In the genomic region with DNA sequence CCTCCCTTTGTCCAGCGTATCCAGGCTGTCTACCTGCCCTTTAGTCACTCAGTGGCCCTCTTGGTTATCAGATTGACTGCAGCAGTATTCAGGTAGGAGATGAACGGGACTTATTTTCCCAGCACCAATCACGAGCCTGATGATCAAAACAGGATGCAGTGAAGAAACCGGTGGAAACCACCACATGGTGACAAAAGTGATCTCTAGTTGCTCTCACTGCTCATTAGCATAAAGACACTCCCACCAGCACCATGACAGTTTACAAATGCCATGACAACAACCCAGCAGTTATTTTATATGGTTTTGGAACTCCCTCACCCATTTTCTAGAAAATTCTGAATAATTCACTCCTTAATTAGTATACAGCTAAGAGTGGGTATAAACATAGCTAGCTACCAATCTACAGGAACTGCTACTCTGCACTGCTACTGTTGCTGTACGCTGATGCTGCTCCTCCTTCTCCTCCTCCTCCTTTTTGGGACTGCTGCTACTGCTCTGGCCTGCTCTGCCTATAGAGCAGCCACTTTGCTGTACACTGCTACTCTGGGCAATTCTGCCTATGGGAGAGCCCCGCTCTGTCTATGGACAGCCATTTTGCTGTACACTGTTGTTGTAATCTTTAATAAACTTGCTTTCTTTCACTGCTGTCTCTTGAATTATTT, we compare ENCODE assay signal across 10 cellular contexts.
DNase-seq lines count a peak whose midpoint lies in the region; ATAC-seq and TF ChIP-seq lines count a peak whose summit lies in the region.
"Had no signal": no experiment of that assay in that cellular context is flagged by ENCODE, and none has a peak within 500 bp of the region (broad histone marks: within the 10 kb centered on the region; RNA-seq: fewer than 3 reads in every experiment).

No MANE protein-coding gene starts in this region.

- peaks cover 7% of the 10 kb centered on the region for H3K9me3 Mint-ChIP-seq in osteocyte (ENCODE audit: unreplicated experiment)

- H3K4me3 Mint-ChIP-seq in osteocyte (ENCODE audit: unreplicated experiment): no peak overlapping the region

- ATAC-seq in HG03066 (IDR thresholded peaks at IDR 0.05; ENCODE audit: low read depth, unreplicated experiment): peak; percentile 72

- TF ChIP-seq CTCF in osteocyte (IDR thresholded peaks at IDR 0.05): no peak

- H3K27me3 Mint-ChIP-seq in osteocyte (ENCODE audit: unreplicated experiment): no peaks in the 10 kb centered on the region

- no peaks in the 10 kb centered on the region for H3K36me3 Mint-ChIP-seq in osteocyte (ENCODE audit: unreplicated experiment)

- peak; percentile 46 to 58 for DNase-seq in activated CD4-positive, alpha-beta T cell treated with anti-CD3 and anti-CD28 coated beads for 4 hours
- peak; percentile 66 for DNase-seq in effector CD4-positive, alpha-beta T cell
- peak; percentile 22 for DNase-seq in stimulated activated CD8-positive, alpha-beta memory T cell treated with anti-CD3 and anti-CD28 coated beads, Interleukin-4, amount 100 ng/mL, for 24 hours (ENCODE audit: low read depth)
- DNase-seq in C1 segment of cervical spinal cord (lab: John Stamatoyannopoulos, UW) (no peak), osteocyte (ENCODE audit: extremely low spot score, unreplicated experiment) (no peak), amygdala (lab: John Stamatoyannopoulos, UW) (no peak), ACHN (no peak)
- DNase-seq: colonic mucosa, NCI-H1105 treated with DMSO at 0.1 percent for 48 hours had no signal

- no peaks in the 10 kb centered on the region for H3K4me1 Mint-ChIP-seq in osteocyte (ENCODE audit: unreplicated experiment)

- no peak overlapping the region for H3K27ac Mint-ChIP-seq in osteocyte (ENCODE audit: unreplicated experiment)

- in situ Hi-C loops in ACHN (cut with HindIII; ENCODE audit: low pct_ligation_motif_present, low pct_unique_long_range_greater_than_20kb, low sequenced_read_pairs): no loop called here

Comparison
In these comparisons a context has a peak if more than half of its experiments do, and no peak if none do; other contexts are left out.
1. DNase-seq: peak in activated CD4-positive, alpha-beta T cell treated with anti-CD3 and anti-CD28 coated beads for 4 hours (2 of 2), effector CD4-positive, alpha-beta T cell (single experiment) and stimulated activated CD8-positive, alpha-beta memory T cell treated with anti-CD3 and anti-CD28 coated beads, Interleukin-4, amount 100 ng/mL, for 24 hours (single experiment); none in C1 segment of cervical spinal cord (0 of 14), osteocyte (single experiment), amygdala (0 of 56) and ACHN (single experiment).